1 cellular context compared by ENCODE assay signal in genomic region chr5:76402251-76402879, GRCh38.
TF ChIP-seq lines count a peak whose summit lies in the region.

No MANE protein-coding gene starts in this region.

TF ChIP-seq in K562, 482 proteins besides CTCF, POLR2A, EP300 and RAD21 (continued from another document and continues in another):
- TF ChIP-seq PTBP1 (IDR thresholded peaks at IDR 0.05; ENCODE audit: low read depth, low read length): no peak
- no peak for TF ChIP-seq PHF20 (IDR thresholded peaks at IDR 0.05; ENCODE audit: partially characterized antibody)
- no peak for TF ChIP-seq COPS2 (conservative IDR thresholded peaks at IDR 0.05)
- TF ChIP-seq ZNF121 (CRISPR knock-in tag; conservative IDR thresholded peaks at IDR 0.05): peak; percentile 99
- TF ChIP-seq ZNF311 (CRISPR knock-in tag; IDR thresholded peaks at IDR 0.05): no peak
- no peak for TF ChIP-seq MCM5 (IDR thresholded peaks at IDR 0.05; ENCODE audit: low read depth)
- TF ChIP-seq IRF9 (tag; IDR thresholded peaks at IDR 0.05): no peak
- TF ChIP-seq DIDO1 (tag; IDR thresholded peaks at IDR 0.05; ENCODE audit: low read depth): no peak
- TF ChIP-seq ZBTB8A (IDR thresholded peaks at IDR 0.05; ENCODE audit: partially characterized antibody): no peak
- TF ChIP-seq DEAF1 (CRISPR knock-in tag; IDR thresholded peaks at IDR 0.05): no peak
- TF ChIP-seq ZNF23 (CRISPR knock-in tag; IDR thresholded peaks at IDR 0.05): no peak
- TF ChIP-seq XRCC3 (IDR thresholded peaks at IDR 0.05): no peak
- peak; percentile 56 for TF ChIP-seq CTCFL (IDR thresholded peaks at IDR 0.05; ENCODE audit: borderline replicate concordance, insufficient read depth, low read depth, low read length, poor library complexity, severe bottlenecking)
- TF ChIP-seq ARNT (IDR thresholded peaks at IDR 0.05): peak in 1 of 2 experiments; percentile 20; a peak in 1 of 4 replicates
- TF ChIP-seq ZNF518B (CRISPR knock-in tag; IDR thresholded peaks at IDR 0.05): no peak
- TF ChIP-seq KLF1 (tag; IDR thresholded peaks at IDR 0.05): no peak
- TF ChIP-seq SRSF9 (IDR thresholded peaks at IDR 0.05; ENCODE audit: borderline replicate concordance, low read depth, low read length): no peak
- TF ChIP-seq ZBTB49 (CRISPR knock-in tag; IDR thresholded peaks at IDR 0.05; ENCODE audit: borderline replicate concordance): no peak
- TF ChIP-seq CGGBP1 (CRISPR knock-in tag; IDR thresholded peaks at IDR 0.05): no peak
- TF ChIP-seq BRCA1 (IDR thresholded peaks at IDR 0.05): no peak
- TF ChIP-seq BRCA1 (CRISPR knock-in tag; IDR thresholded peaks at IDR 0.05): no peak
- TF ChIP-seq RBM25 (IDR thresholded peaks at IDR 0.05; ENCODE audit: low read depth, low read length, severe bottlenecking): peak; percentile 78
- no peak for TF ChIP-seq ESRRA (IDR thresholded peaks at IDR 0.05; ENCODE audit: borderline replicate concordance, low read depth)
- TF ChIP-seq ESRRB (CRISPR knock-in tag; IDR thresholded peaks at IDR 0.05; ENCODE audit: borderline replicate concordance): no peak
- TF ChIP-seq RAD51 (IDR thresholded peaks at IDR 0.05; ENCODE audit: borderline replicate concordance, low read depth): no peak
- no peak for TF ChIP-seq ZMIZ1 (IDR thresholded peaks at IDR 0.05; ENCODE audit: low read depth in 2 of 2, low read length in 2 of 2)
- no peak for TF ChIP-seq NRF1 (conservative IDR thresholded peaks at IDR 0.05 in 1 of 2, IDR thresholded peaks at IDR 0.05 in 1 of 2)
- TF ChIP-seq PBX2 (CRISPR knock-in tag; IDR thresholded peaks at IDR 0.05; ENCODE audit: low read depth): no peak
- TF ChIP-seq PBX2 (tag; conservative IDR thresholded peaks at IDR 0.05; ENCODE audit: low read depth): no peak
- TF ChIP-seq ILF3 (IDR thresholded peaks at IDR 0.05; ENCODE audit: borderline replicate concordance): no peak
- no peak for TF ChIP-seq ZNF280B (CRISPR knock-in tag; IDR thresholded peaks at IDR 0.05)
- TF ChIP-seq RUNX1 (IDR thresholded peaks at IDR 0.05; ENCODE audit: low read depth): no peak
- no peak for TF ChIP-seq ZNF282 (CRISPR knock-in tag; IDR thresholded peaks at IDR 0.05)
- no peak for TF ChIP-seq ZNF408 (CRISPR knock-in tag; IDR thresholded peaks at IDR 0.05; ENCODE audit: low read depth)
- no peak for TF ChIP-seq ASH1L (IDR thresholded peaks at IDR 0.05; ENCODE audit: borderline replicate concordance, low read depth, partially characterized antibody)
- TF ChIP-seq ZNF12 (CRISPR knock-in tag; IDR thresholded peaks at IDR 0.05): no peak
- no peak for TF ChIP-seq KLF13 (tag; IDR thresholded peaks at IDR 0.05; ENCODE audit: borderline replicate concordance, low read depth)
- TF ChIP-seq POU5F1 (IDR thresholded peaks at IDR 0.05; ENCODE audit: borderline replicate concordance, low read depth, low read length, partially characterized antibody): no peak
- TF ChIP-seq PURB (CRISPR knock-in tag; IDR thresholded peaks at IDR 0.05; ENCODE audit: low read depth): no peak
- TF ChIP-seq ZNF830 (CRISPR knock-in tag; IDR thresholded peaks at IDR 0.05): no peak
- no peak for TF ChIP-seq ARID3B (CRISPR knock-in tag; IDR thresholded peaks at IDR 0.05; ENCODE audit: borderline replicate concordance)
